In the genomic region with DNA sequence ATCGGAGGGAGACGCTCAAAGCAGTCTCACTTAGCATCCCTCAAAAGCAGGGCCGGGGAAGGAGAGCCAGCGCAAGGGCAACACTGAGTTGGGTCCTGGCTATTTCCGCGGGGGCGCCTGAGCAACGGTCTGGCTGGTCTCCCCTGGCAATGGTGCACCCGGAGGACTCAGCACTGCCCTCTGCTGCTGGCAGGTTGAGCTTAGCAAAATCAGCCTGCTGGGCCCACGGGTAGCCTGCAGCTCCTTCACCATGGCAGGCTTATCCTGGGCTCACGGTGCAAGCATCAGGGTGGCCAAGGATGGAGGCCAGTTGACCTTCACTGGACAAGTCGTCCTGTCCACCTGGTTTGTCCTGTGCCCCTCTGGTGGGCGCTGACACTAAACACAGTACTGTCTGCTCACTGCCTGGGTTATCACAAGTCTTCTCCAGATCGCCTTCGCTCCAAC, we compare ENCODE assay signal across 9 cellular contexts. TPM values are rescaled to one million over a fixed set of nuclear protein-coding genes. Genes with fewer than 3 reads are reported as not detected.
DNase-seq lines count a peak whose midpoint lies in the region; ATAC-seq and TF ChIP-seq lines count a peak whose summit lies in the region.
"Had no signal": no experiment of that assay in that cellular context is flagged by ENCODE, and none has a peak within 500 bp of the region (broad histone marks: within the 10 kb centered on the region; RNA-seq: fewer than 3 reads in every experiment).

No MANE protein-coding gene starts in this region.

- no peaks in the 10 kb centered on the region for H3K9me3 Mint-ChIP-seq in activated CD4-positive, alpha-beta T cell treated with anti-CD3 and anti-CD28 coated beads, Interleukin-2, amount 10 ng/mL, durations not matched to agents 24 days and 14 days

- peak; percentile 80 for DNase-seq in NCI-H1436 (lab: John Stamatoyannopoulos, UW)
- DNase-seq in NCI-H1436 treated with DMSO at 0.1 percent for 48 hours (lab: John Stamatoyannopoulos, UW): no peak
- peak; percentile 32 for DNase-seq in NCI-H2171 (lab: John Stamatoyannopoulos, UW)
- DNase-seq in activated CD4-positive, alpha-beta T cell treated with anti-CD3 and anti-CD28 coated beads, Interleukin-2, amount 10 ng/mL, durations not matched to agents 24 days and 14 days: peak; percentile 85
- peak; percentile 54 to 73 for DNase-seq in dermis microvascular lymphatic vessel endothelial cell (ENCODE audit: low read depth in 2 of 2)
- DNase-seq in lung (ENCODE audit: low spot score): peak; percentile 60
- peak; percentile 13 to 23 for DNase-seq in stimulated activated CD8-positive, alpha-beta memory T cell treated with anti-CD3 and anti-CD28 coated beads, Interleukin-15, amount 100 ng/mL, for 4 hours (ENCODE audit: low read depth in 2 of 2)
- DNase-seq in mesenteric fat pad (ENCODE audit: low spot score): no peak

- H3K27ac ChIP-seq in lung (ENCODE audit: low read depth in 1 of 2, low read length in 1 of 2): no peak overlapping the region
- H3K27ac ChIP-seq: epithelial cell of prostate had no signal

- no peak overlapping the region for H3K4me3 ChIP-seq in lung

- peak; percentile 25 for TF ChIP-seq CTCF in lung (IDR thresholded peaks at IDR 0.05; ENCODE audit: control extremely low read depth, extremely low read depth)

- H3K36me3 Mint-ChIP-seq in activated CD4-positive, alpha-beta T cell treated with anti-CD3 and anti-CD28 coated beads, Interleukin-2, amount 10 ng/mL, durations not matched to agents 24 days and 14 days (ENCODE audit: low read depth): no peaks in the 10 kb centered on the region

- no peaks in the 10 kb centered on the region for H3K36me3 ChIP-seq in lung (ENCODE audit: control insufficient read depth in 2 of 2, insufficient read depth in 2 of 2, low read length in 2 of 2)

- WGBS in lung, 2 donors: 31% methylated on average over 15 of the region's 15 CpGs

- H3K27me3 ChIP-seq in lung (ENCODE audit: control insufficient read depth, insufficient read depth): no peaks in the 10 kb centered on the region

- no peaks in the 10 kb centered on the region for H3K9me3 ChIP-seq in lung (ENCODE audit: control insufficient read depth in 2 of 2, insufficient read depth in 1 of 2, low read length in 1 of 2)

- peaks cover 1% of the 10 kb centered on the region for H3K27me3 Mint-ChIP-seq in activated CD4-positive, alpha-beta T cell treated with anti-CD3 and anti-CD28 coated beads, Interleukin-2, amount 10 ng/mL, durations not matched to agents 24 days and 14 days

- no peak overlapping the region for H3K4me3 Mint-ChIP-seq in activated CD4-positive, alpha-beta T cell treated with anti-CD3 and anti-CD28 coated beads, Interleukin-2, amount 10 ng/mL, durations not matched to agents 24 days and 14 days

- H3K27ac Mint-ChIP-seq in activated CD4-positive, alpha-beta T cell treated with anti-CD3 and anti-CD28 coated beads, Interleukin-2, amount 10 ng/mL, durations not matched to agents 24 days and 14 days: no peak overlapping the region

- H3K4me1 Mint-ChIP-seq in activated CD4-positive, alpha-beta T cell treated with anti-CD3 and anti-CD28 coated beads, Interleukin-2, amount 10 ng/mL, durations not matched to agents 24 days and 14 days: peaks cover 6% of the 10 kb centered on the region

- intact Hi-C loops in activated CD4-positive, alpha-beta T cell treated with anti-CD3 and anti-CD28 coated beads, Interleukin-2, amount 10 ng/mL, durations not matched to agents 24 days and 14 days (cut with micrococcal nuclease): loop anchor here (1.0 to 10.0 kb wide), 2 partner anchors 148 to 248 kb away; no protein-coding TSS in a partner anchor

- H3K4me1 ChIP-seq in lung (ENCODE audit: control insufficient read depth in 2 of 2, insufficient read depth in 2 of 2, low read length in 2 of 2): no peaks in the 10 kb centered on the region

- no peak for ATAC-seq in lung (ENCODE audit: insufficient read depth, low FRiP score)

RNA-seq across cellular contexts. Expression of a gene that starts 14.4 kb away (rescaled TPM):
- not detected in 2 replicates for total RNA-seq in activated CD4-positive, alpha-beta T cell treated with anti-CD3 and anti-CD28 coated beads, Interleukin-2, amount 10 ng/mL, durations not matched to agents 24 days and 14 days
- under 0.01 and 0.38 TPM in 2 replicates for total RNA-seq in dermis microvascular lymphatic vessel endothelial cell
- 1 to 10 TPM; 1.5 to 5.6 TPM for total RNA-seq in lung
- 10 to 100 TPM; 21.6 to 44.2 TPM for polyA plus RNA-seq in lung
- total RNA-seq in mesenteric fat pad: 1.3 TPM

RNA-seq across cellular contexts. Expression of a gene that starts 46.2 kb away (rescaled TPM):
- total RNA-seq in activated CD4-positive, alpha-beta T cell treated with anti-CD3 and anti-CD28 coated beads, Interleukin-2, amount 10 ng/mL, durations not matched to agents 24 days and 14 days: not detected in 2 replicates
- total RNA-seq in dermis microvascular lymphatic vessel endothelial cell (not detected in 2 replicates), lung (under 1 TPM in 1 of 2 donors, not detected in 1; 0.18 TPM), mesenteric fat pad (not detected)
- polyA plus RNA-seq in lung: under 1 TPM; 0.02 to 0.06 TPM

Comparison
In these comparisons a context has a peak if more than half of its experiments do, and no peak if none do; other contexts are left out.
1. DNase-seq: peak in NCI-H1436 (single experiment), NCI-H2171 (single experiment), activated CD4-positive, alpha-beta T cell treated with anti-CD3 and anti-CD28 coated beads, Interleukin-2, amount 10 ng/mL, durations not matched to agents 24 days and 14 days (single experiment), dermis microvascular lymphatic vessel endothelial cell (2 of 2), lung (single experiment) and stimulated activated CD8-positive, alpha-beta memory T cell treated with anti-CD3 and anti-CD28 coated beads, Interleukin-15, amount 100 ng/mL, for 4 hours (2 of 2); none in NCI-H1436 treated with DMSO at 0.1 percent for 48 hours (single experiment) and mesenteric fat pad (single experiment).